ENCODE assay signal across 8 cellular contexts in the genomic region with DNA sequence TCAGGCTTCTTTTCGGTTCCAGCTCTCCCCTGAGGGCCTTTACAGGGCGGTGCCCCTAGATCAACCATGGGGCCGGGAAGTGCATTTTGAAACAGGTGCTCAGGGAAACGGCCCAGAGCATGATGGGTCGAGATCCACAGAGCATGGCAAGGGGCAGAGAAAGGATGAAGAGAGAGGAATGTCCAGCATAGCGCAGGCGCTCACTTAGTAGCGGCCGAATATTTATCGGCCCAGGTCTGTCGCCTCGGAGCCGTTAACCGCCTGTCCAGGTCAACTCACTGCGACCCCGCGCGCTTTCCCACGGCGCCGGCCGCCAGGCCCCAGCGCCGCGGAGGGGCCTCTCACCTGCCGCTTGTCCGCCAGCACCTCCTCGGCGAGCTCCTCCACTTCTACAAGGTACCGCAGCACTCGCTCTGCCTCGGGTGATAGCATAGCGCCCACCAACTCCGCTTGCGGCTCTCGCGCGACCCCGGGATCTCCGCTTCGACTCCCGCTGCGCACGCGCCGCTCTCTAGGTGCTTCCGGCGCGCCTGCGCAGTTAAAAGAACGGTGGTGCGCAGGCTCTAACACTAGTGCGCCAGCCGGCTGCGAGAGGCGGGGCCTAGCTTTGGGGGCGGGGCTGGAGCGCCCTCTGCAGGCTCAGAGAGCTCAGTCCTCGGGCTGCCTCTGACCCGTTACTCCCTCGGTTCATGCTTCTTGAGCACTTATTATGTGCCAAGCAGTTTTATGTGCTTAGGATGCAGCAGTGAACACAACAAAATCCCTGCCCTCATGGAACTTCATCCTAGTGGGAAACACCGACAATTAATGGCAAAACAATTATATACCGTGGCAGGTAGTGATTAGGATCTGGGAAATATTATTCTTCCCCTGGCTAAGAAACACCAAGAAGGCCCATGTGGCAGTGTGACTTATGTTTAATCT. TPM values are rescaled to one million over a fixed set of nuclear protein-coding genes. Genes with fewer than 3 reads are reported as not detected.
DNase-seq lines count a peak whose midpoint lies in the region; ATAC-seq, FAIRE-seq and TF ChIP-seq lines count a peak whose summit lies in the region.

A gene (minus strand): TSS at position 517 of the 924 bp plus-strand sequence. CDS start 85 bp downstream, at position 432.

- H3K27me3 ChIP-seq in heart left ventricle (peaks cover 0 to 8% (median 0%) of the 10 kb centered on the region in 9 donors), upper lobe of left lung (no peaks in the 10 kb centered on the region)

- H3K36me3 ChIP-seq in heart left ventricle (peaks cover 5 to 33% (median 30%) of the 10 kb centered on the region in 9 donors), upper lobe of left lung (peaks cover 12 to 28% (median 25%) of the 10 kb centered on the region in 4 donors)

- peaks cover 0 to 6% (median 0%) of the 10 kb centered on the region in 12 donors for H3K9me3 ChIP-seq in heart left ventricle
- H3K9me3 ChIP-seq in upper lobe of left lung: peaks cover 0 to 4% (median 0%) of the 10 kb centered on the region in 4 donors

- H3K4me3 ChIP-seq in heart left ventricle: peak within 1 kb of the TSS; percentile 65 to 100 (median 94)
- peak within 1 kb of the TSS; percentile 80 to 86 (median 84) for H3K4me3 ChIP-seq in upper lobe of left lung

- TF ChIP-seq EP300 in upper lobe of left lung (IDR thresholded peaks at IDR 0.05): no peak

- H3K4me1 ChIP-seq in heart left ventricle (peaks cover 0 to 20% (median 15%) of the 10 kb centered on the region in 12 donors), upper lobe of left lung (peaks cover 10 to 23% (median 14%) of the 10 kb centered on the region in 4 donors)

- WGBS in heart left ventricle, 4 donors: 0 to 1% (median 1%) methylated on average over 49 to 63 of the region's 63 CpGs
- WGBS in upper lobe of left lung, 2 donors: 0 to 1% methylated on average over 17 to 19 of the region's 63 CpGs

- TF ChIP-seq POLR2A in GM12892 (IDR thresholded peaks at IDR 0.05; ENCODE audit: low read depth, low read length) (peak; percentile 94), heart left ventricle (IDR thresholded peaks at IDR 0.05) (peak in 1 of 2 donors; percentile 89), upper lobe of left lung (IDR thresholded peaks at IDR 0.05) (peak in 2 of 4 donors; percentile 24 to 81)

- FAIRE-seq in GM12892 (lab: Jason Lieb, UNC): peak; percentile 88

- TF ChIP-seq CTCF in heart left ventricle (IDR thresholded peaks at IDR 0.05): peak; percentile 93 to 99 (median 97)
- TF ChIP-seq CTCF in upper lobe of left lung (IDR thresholded peaks at IDR 0.05): peak; percentile 81 to 98 (median 92)

- peak within 1 kb of the TSS in 11 of 12 donors; percentile 69 to 95 (median 85) for H3K27ac ChIP-seq in heart left ventricle
- H3K27ac ChIP-seq in upper lobe of left lung: peak within 1 kb of the TSS; percentile 66 to 84 (median 78)

- DNase-seq in GM12892 (ENCODE audit: insufficient read length) (peak; percentile 84), NCI-H1417 treated with DMSO at 0.1 percent for 48 hours (lab: John Stamatoyannopoulos, UW) (peak; percentile 88), SW 1271 (lab: John Stamatoyannopoulos, UW) (peak; percentile 92 to 99), heart left ventricle (peak; percentile 94 to 98 (median 96)), pons (ENCODE audit: low spot score) (peak; percentile 91), upper lobe of left lung (peak; percentile 96 to 99)
- peak; percentile 95 for DNase-seq in activated naive CD8-positive, alpha-beta T cell treated with anti-CD3 and anti-CD28 coated beads, Interleukin-2, amount 50 U/mL, for 16 hours (ENCODE audit: low read depth, low spot score)

- intact Hi-C loops in heart left ventricle (cut with DNase I): loop anchor here in 9 of 10 donors (1.0 to 10.0 kb wide), 12 partner anchors 79 to 129 kb away; a partner anchor contains a TSS

- peak; percentile 87 for ATAC-seq in HG02840 (IDR thresholded peaks at IDR 0.05; ENCODE audit: low FRiP score, unreplicated experiment)
- peak; percentile 96 to 99 (median 98) for ATAC-seq in heart left ventricle
- ATAC-seq in upper lobe of left lung (ENCODE audit: low FRiP score in 2 of 2): peak; percentile 98

RNA-seq across cellular contexts. Expression of the gene that starts here (rescaled TPM):
- 19.5 TPM for polyA plus RNA-seq in GM12892 (2012; ENCODE audit: missing spikeins)
- total RNA-seq in heart left ventricle: 10 to 100 TPM in 1 of 9 donors, 1 to 10 TPM in 8; 5.2 to 10.7 (median 7.3) TPM
- 10 to 100 TPM in 1 of 2 donors, 1 to 10 TPM in 1; 8.8 to 15.2 TPM for polyA plus RNA-seq in heart left ventricle
- 10 to 100 TPM in 2 of 6 donors, 1 to 10 TPM in 4; 3.0 to 11.8 (median 7.9) TPM for total RNA-seq in upper lobe of left lung

Comparison
In these comparisons a context has a peak if more than half of its experiments do, and no peak if none do; other contexts are left out.
1. Peak in every context shown above with its lines: DNase-seq, ATAC-seq, H3K4me3 ChIP-seq and H3K27ac ChIP-seq.